8 cellular contexts compared by ENCODE assay signal in the genomic region with DNA sequence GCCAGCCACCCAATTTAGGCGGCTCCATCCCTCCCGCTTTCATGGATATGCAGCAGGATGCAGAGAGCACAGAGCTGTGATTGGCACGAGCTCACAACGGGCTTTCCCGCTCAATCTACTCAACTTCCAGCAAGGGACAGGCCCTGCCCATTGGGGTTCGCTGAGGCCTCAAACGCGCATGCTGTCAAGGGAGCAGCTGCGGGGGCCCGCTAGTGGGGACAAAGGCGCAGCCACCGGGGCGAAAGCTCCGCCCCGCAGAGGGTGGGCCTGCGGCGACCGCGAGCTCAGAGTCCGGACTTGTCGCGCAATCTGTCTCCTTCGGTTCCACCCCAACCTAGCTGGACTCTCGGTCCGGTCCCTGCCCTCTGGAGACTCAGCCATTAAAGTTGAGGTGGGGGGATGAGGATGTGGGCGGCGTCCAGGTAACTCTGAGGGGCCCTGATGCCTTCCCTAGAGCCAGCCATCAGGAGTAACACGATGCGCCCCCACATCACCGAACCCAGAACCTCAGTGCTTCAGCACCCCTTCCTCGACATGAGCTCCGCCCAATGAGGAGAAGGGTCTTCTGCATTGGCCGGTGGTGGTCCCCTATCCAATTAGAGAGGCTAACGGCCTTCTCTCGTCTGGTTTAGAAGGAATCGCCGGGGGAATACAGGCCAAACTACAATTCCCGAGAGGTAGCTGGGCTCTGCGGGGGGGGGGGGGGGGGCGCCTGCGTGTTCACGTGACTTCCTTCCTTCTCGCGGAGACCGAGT. TPM values are rescaled to one million over a fixed set of nuclear protein-coding genes. Genes with fewer than 3 reads are reported as not detected.
DNase-seq lines count a peak whose midpoint lies in the region; ATAC-seq and TF ChIP-seq lines count a peak whose summit lies in the region.

No MANE protein-coding gene starts in this region.

- TF ChIP-seq POLR2A in ovary (IDR thresholded peaks at IDR 0.05): peak; percentile 44

- H3K4me3 ChIP-seq in GM23338: peak overlapping the region; percentile 60
- H3K4me3 ChIP-seq in Loucy (ENCODE audit: low read length, poor library complexity, severe bottlenecking): peak overlapping the region; percentile 88
- H3K4me3 ChIP-seq in SK-N-MC: 0 out of 2 replicates have a peak overlapping the region, but pooled peaks have one; percentile 38
- peak overlapping the region; percentile 66 for H3K4me3 ChIP-seq in ovary
- peak overlapping the region; percentile 70 to 77 for H3K4me3 ChIP-seq in tibial artery

- intact Hi-C loops in Right ventricle myocardium superior (cut with DNase I) (loop anchor here (5.0 kb wide), 1 partner anchor 143 kb away; no protein-coding TSS in a partner anchor), ovary (cut with DNase I) (loop anchor here in 1 of 4 donors (10.0 kb wide), 1 partner anchor 150 kb away; the partner anchor contains the start of gene ESRP2), tibial artery (cut with DNase I; ENCODE audit: low total_unique reads) (loop anchor here (10.0 kb wide), 1 partner anchor 150 kb away; the partner anchor contains the start of gene ESRP2)

- H2AFZ ChIP-seq in GM23338 (peak overlapping the region; percentile 98), Loucy (ENCODE audit: low read length) (peak overlapping the region; percentile 68)

- H4K20me1 ChIP-seq in GM23338 (replicated peaks; ENCODE audit: insufficient read depth) (peaks cover 19% of the 10 kb centered on the region), Loucy (ENCODE audit: insufficient read depth, low read length, poor library complexity, severe bottlenecking) (peaks cover 42% of the 10 kb centered on the region)

- peaks cover 12% of the 10 kb centered on the region for H3K27me3 Mint-ChIP-seq in GM23338 (ENCODE audit: insufficient read depth, low read depth, poor library complexity)
- no peaks in the 10 kb centered on the region for H3K27me3 Mint-ChIP-seq in activated naive CD8-positive, alpha-beta T cell

- H3K27ac ChIP-seq in GM23338 (ENCODE audit: low read depth) (peak overlapping the region; percentile 98), SK-N-MC (no peak overlapping the region), ovary (peak overlapping the region; percentile 88 to 97), tibial artery (peak overlapping the region; percentile 93 to 99)

- H3K27me3 ChIP-seq in GM23338 (ENCODE audit: insufficient read depth) (no peaks in the 10 kb centered on the region), Loucy (ENCODE audit: insufficient read depth, low read length, poor library complexity, severe bottlenecking) (no peaks in the 10 kb centered on the region), ovary (no peaks in the 10 kb centered on the region), tibial artery (no peaks in the 10 kb centered on the region)

- no peaks in the 10 kb centered on the region; the same call in 2 of the 3 replicates for H3K36me3 Mint-ChIP-seq in GM23338 (ENCODE audit: low read depth)
- peaks cover 2% of the 10 kb centered on the region for H3K36me3 Mint-ChIP-seq in activated naive CD8-positive, alpha-beta T cell

- H3F3A ChIP-seq in GM23338 (replicated peaks; ENCODE audit: low read depth) (peaks cover 9% of the 10 kb centered on the region), Loucy (ENCODE audit: low read depth) (peaks cover 9% of the 10 kb centered on the region; the same call in 1 of the 2 replicates)

- peak; percentile 86 for DNase-seq in ELR (ENCODE audit: low read depth)
- DNase-seq in GM23338 (ENCODE audit: low spot score): peak; percentile 98
- DNase-seq in SK-N-MC (ENCODE audit: low read depth, low spot score): no peak
- DNase-seq in Right ventricle myocardium superior: peak; percentile 95
- DNase-seq in ovary: peak; percentile 82 to 87 (median 84)
- peak; percentile 91 to 96 for DNase-seq in tibial artery

- H3K9me2 ChIP-seq in GM23338 (ENCODE audit: insufficient read depth): no peaks in the 10 kb centered on the region
- H3K9me2 ChIP-seq in Loucy (replicated peaks; ENCODE audit: low read depth, low read length): no peaks in the 10 kb centered on the region

- peak overlapping the region; percentile 99 for H3K9ac ChIP-seq in Loucy (ENCODE audit: low read depth, low read length, poor library complexity, severe bottlenecking)
- H3K9ac ChIP-seq in SK-N-MC (ENCODE audit: insufficient read length): no peak overlapping the region

- TF ChIP-seq CTCF in GM23338 (conservative IDR thresholded peaks at IDR 0.05; ENCODE audit: low read depth in 2 of 2) (no peak; a peak in 1 of 4 replicates), Loucy (conservative IDR thresholded peaks at IDR 0.05; ENCODE audit: low read length) (no peak), ovary (IDR thresholded peaks at IDR 0.05) (peak in 2 of 3 donors; percentile 34 to 43), tibial artery (IDR thresholded peaks at IDR 0.05) (peak; percentile 23 to 27)

- 2 to 3% (median 2%) methylated on average over 36 to 44 of the region's 45 CpGs for WGBS in ovary, 3 donors

- peak; percentile 72 for ATAC-seq in GM23338
- ATAC-seq in Right ventricle myocardium superior (ENCODE audit: poor library complexity): peak; percentile 80

- H3K4me1 Mint-ChIP-seq in GM23338: peaks cover 18% of the 10 kb centered on the region
- peaks cover 71% of the 10 kb centered on the region for H3K4me1 Mint-ChIP-seq in activated naive CD8-positive, alpha-beta T cell (ENCODE audit: low read depth)

- peaks cover 40% of the 10 kb centered on the region for H3K79me2 ChIP-seq in GM23338 (replicated peaks; ENCODE audit: insufficient read depth)
- H3K79me2 ChIP-seq in Loucy (ENCODE audit: insufficient read depth, low read length): peaks cover 71% of the 10 kb centered on the region

- no peak for TF ChIP-seq EP300 in ovary (IDR thresholded peaks at IDR 0.05)

- peak overlapping the region; percentile 86 for H3K4me3 Mint-ChIP-seq in GM23338
- peak overlapping the region; percentile 85 for H3K4me3 Mint-ChIP-seq in activated naive CD8-positive, alpha-beta T cell

- H3K4me1 ChIP-seq in GM23338 (ENCODE audit: insufficient read depth) (peaks cover 19% of the 10 kb centered on the region), Loucy (ENCODE audit: insufficient read depth, low read length, poor library complexity, severe bottlenecking) (peaks cover 60% of the 10 kb centered on the region), ovary (ENCODE audit: insufficient read depth) (peaks cover 10% of the 10 kb centered on the region), tibial artery (peaks cover 0 to 36% (median 22%) of the 10 kb centered on the region in 4 donors)

- H3K36me3 ChIP-seq in GM23338 (ENCODE audit: insufficient read depth): no peaks in the 10 kb centered on the region
- H3K36me3 ChIP-seq in Loucy (ENCODE audit: insufficient read depth, low read length): no peaks in the 10 kb centered on the region
- H3K36me3 ChIP-seq in SK-N-MC (ENCODE audit: insufficient read depth, low read length): no peaks in the 10 kb centered on the region
- no peaks in the 10 kb centered on the region for H3K36me3 ChIP-seq in ovary
- H3K36me3 ChIP-seq in tibial artery: peaks cover 0 to under 1% (median 0%) of the 10 kb centered on the region in 3 donors

- peak overlapping the region; percentile 94 for H3K27ac Mint-ChIP-seq in GM23338
- H3K27ac Mint-ChIP-seq in activated naive CD8-positive, alpha-beta T cell: peak overlapping the region; percentile 92

- H3K9me3 ChIP-seq in Loucy (ENCODE audit: insufficient read depth, low read depth, low read length): no peaks in the 10 kb centered on the region
- no peaks in the 10 kb centered on the region for H3K9me3 ChIP-seq in SK-N-MC (ENCODE audit: low read depth, low read length)
- H3K9me3 ChIP-seq in ovary: no peaks in the 10 kb centered on the region
- no peaks in the 10 kb centered on the region for H3K9me3 ChIP-seq in tibial artery

- H3K9me3 Mint-ChIP-seq in GM23338: no peaks in the 10 kb centered on the region
- no peaks in the 10 kb centered on the region for H3K9me3 Mint-ChIP-seq in activated naive CD8-positive, alpha-beta T cell (ENCODE audit: low read depth)

- H3K4me2 ChIP-seq in GM23338: peak overlapping the region; percentile 99
- H3K4me2 ChIP-seq in Loucy (ENCODE audit: low read depth, low read length, poor library complexity, severe bottlenecking): peak overlapping the region; percentile 85

TF ChIP-seq in GM23338, 12 proteins besides CTCF, POLR2A, EP300 and RAD21 (continues in another document):
- TF ChIP-seq EZH2phosphoT487 (IDR thresholded peaks at IDR 0.05; ENCODE audit: unreplicated experiment) (no peak), POLR2AphosphoS5 (IDR thresholded peaks at IDR 0.05; ENCODE audit: low read depth) (peak; percentile 64)

RNA-seq across cellular contexts. Expression of gene NFATC3, which starts 0.5 kb away (rescaled TPM):
- 34.5 and 40.9 TPM in 2 replicates for total RNA-seq in GM23338 (2014; rRNA removed; shearing (Covaris generic))
- polyA plus RNA-seq in GM23338 (2016; fragmentation: Nextera tagmentation; extraction: Ambion mirVana) (9.2 and 9.3 TPM in 2 replicates), ovary (10 to 100 TPM; 12.5 to 32.2 TPM)
- total RNA-seq in Right ventricle myocardium superior (24.4 TPM), ovary (10 to 100 TPM; 32.4 to 77.1 (median 48.2) TPM)

Comparison
In these comparisons a context has a peak if more than half of its experiments do, and no peak if none do; other contexts are left out.
1. H3K4me3 ChIP-seq: peak in every context shown above with its lines; median percentile 88 in Loucy; 74 in tibial artery; 66 in ovary; 60 in GM23338; 38 in SK-N-MC.
2. CTCF ChIP-seq: peak in ovary (2 of 3) and tibial artery (2 of 2); none in GM23338 (0 of 2) and Loucy (single experiment).